ENCODE assay signal across 1 cellular context in genomic region chr19:33795370-33796163, GRCh38.
TF ChIP-seq lines count a peak whose summit lies in the region.

No MANE protein-coding gene starts in this region.

TF ChIP-seq in HepG2, 621 proteins besides CTCF, POLR2A, EP300 and RAD21 (continued from another document):
- peak; percentile 74 for TF ChIP-seq ZNF574 (CRISPR knock-in tag; IDR thresholded peaks at IDR 0.05)
- peak; percentile 33; the same call in 1 of the 2 replicates for TF ChIP-seq ZBTB7B (CRISPR knock-in tag; IDR thresholded peaks at IDR 0.05)
- no peak; the same call in 1 of the 2 replicates for TF ChIP-seq ZGPAT (CRISPR knock-in tag; IDR thresholded peaks at IDR 0.05)
- peak; percentile 66; the same call in 1 of the 2 replicates for TF ChIP-seq ZNF740 (CRISPR knock-in tag; IDR thresholded peaks at IDR 0.05)
- peak; percentile 73 for TF ChIP-seq ZBTB10 (CRISPR knock-in tag; IDR thresholded peaks at IDR 0.05; ENCODE audit: borderline replicate concordance)
